1 cellular context compared by ENCODE assay signal in the genomic region with DNA sequence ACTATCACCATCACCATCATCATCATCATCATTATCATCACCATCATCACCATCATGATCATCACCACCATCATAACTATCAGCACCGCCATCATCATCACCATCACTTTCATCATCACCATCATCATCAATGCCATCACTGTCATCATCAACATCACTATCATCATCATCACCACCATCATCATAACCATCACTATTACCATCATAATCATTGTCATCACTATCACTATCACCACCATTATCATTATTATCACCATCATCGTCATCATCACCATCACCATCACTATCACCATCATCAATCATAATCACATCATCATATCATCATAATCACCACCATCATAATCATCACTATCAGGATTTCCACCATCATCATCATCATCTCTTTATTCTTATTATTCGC.
TF ChIP-seq lines count a peak whose summit lies in the region.

No MANE protein-coding gene starts in this region.

TF ChIP-seq in K562, 482 proteins besides CTCF, POLR2A, EP300 and RAD21 (continued from another document and continues in another):
- TF ChIP-seq POU5F1 (IDR thresholded peaks at IDR 0.05; ENCODE audit: borderline replicate concordance, low read depth, low read length, partially characterized antibody), result no peak
- TF ChIP-seq, protein P1, sequence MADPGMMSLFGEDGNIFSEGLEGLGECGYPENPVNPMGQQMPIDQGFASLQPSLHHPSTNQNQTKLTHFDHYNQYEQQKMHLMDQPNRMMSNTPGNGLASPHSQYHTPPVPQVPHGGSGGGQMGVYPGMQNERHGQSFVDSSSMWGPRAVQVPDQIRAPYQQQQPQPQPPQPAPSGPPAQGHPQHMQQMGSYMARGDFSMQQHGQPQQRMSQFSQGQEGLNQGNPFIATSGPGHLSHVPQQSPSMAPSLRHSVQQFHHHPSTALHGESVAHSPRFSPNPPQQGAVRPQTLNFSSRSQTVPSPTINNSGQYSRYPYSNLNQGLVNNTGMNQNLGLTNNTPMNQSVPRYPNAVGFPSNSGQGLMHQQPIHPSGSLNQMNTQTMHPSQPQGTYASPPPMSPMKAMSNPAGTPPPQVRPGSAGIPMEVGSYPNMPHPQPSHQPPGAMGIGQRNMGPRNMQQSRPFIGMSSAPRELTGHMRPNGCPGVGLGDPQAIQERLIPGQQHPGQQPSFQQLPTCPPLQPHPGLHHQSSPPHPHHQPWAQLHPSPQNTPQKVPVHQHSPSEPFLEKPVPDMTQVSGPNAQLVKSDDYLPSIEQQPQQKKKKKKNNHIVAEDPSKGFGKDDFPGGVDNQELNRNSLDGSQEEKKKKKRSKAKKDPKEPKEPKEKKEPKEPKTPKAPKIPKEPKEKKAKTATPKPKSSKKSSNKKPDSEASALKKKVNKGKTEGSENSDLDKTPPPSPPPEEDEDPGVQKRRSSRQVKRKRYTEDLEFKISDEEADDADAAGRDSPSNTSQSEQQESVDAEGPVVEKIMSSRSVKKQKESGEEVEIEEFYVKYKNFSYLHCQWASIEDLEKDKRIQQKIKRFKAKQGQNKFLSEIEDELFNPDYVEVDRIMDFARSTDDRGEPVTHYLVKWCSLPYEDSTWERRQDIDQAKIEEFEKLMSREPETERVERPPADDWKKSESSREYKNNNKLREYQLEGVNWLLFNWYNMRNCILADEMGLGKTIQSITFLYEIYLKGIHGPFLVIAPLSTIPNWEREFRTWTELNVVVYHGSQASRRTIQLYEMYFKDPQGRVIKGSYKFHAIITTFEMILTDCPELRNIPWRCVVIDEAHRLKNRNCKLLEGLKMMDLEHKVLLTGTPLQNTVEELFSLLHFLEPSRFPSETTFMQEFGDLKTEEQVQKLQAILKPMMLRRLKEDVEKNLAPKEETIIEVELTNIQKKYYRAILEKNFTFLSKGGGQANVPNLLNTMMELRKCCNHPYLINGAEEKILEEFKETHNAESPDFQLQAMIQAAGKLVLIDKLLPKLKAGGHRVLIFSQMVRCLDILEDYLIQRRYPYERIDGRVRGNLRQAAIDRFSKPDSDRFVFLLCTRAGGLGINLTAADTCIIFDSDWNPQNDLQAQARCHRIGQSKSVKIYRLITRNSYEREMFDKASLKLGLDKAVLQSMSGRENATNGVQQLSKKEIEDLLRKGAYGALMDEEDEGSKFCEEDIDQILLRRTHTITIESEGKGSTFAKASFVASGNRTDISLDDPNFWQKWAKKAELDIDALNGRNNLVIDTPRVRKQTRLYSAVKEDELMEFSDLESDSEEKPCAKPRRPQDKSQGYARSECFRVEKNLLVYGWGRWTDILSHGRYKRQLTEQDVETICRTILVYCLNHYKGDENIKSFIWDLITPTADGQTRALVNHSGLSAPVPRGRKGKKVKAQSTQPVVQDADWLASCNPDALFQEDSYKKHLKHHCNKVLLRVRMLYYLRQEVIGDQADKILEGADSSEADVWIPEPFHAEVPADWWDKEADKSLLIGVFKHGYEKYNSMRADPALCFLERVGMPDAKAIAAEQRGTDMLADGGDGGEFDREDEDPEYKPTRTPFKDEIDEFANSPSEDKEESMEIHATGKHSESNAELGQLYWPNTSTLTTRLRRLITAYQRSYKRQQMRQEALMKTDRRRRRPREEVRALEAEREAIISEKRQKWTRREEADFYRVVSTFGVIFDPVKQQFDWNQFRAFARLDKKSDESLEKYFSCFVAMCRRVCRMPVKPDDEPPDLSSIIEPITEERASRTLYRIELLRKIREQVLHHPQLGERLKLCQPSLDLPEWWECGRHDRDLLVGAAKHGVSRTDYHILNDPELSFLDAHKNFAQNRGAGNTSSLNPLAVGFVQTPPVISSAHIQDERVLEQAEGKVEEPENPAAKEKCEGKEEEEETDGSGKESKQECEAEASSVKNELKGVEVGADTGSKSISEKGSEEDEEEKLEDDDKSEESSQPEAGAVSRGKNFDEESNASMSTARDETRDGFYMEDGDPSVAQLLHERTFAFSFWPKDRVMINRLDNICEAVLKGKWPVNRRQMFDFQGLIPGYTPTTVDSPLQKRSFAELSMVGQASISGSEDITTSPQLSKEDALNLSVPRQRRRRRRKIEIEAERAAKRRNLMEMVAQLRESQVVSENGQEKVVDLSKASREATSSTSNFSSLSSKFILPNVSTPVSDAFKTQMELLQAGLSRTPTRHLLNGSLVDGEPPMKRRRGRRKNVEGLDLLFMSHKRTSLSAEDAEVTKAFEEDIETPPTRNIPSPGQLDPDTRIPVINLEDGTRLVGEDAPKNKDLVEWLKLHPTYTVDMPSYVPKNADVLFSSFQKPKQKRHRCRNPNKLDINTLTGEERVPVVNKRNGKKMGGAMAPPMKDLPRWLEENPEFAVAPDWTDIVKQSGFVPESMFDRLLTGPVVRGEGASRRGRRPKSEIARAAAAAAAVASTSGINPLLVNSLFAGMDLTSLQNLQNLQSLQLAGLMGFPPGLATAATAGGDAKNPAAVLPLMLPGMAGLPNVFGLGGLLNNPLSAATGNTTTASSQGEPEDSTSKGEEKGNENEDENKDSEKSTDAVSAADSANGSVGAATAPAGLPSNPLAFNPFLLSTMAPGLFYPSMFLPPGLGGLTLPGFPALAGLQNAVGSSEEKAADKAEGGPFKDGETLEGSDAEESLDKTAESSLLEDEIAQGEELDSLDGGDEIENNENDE (IDR thresholded peaks at IDR 0.05; ENCODE audit: low read depth, low read length), result no peak
- TF ChIP-seq RB1 (IDR thresholded peaks at IDR 0.05; ENCODE audit: low read depth), result no peak
- TF ChIP-seq RBM17 (IDR thresholded peaks at IDR 0.05; ENCODE audit: borderline replicate concordance, low read depth, low read length), result no peak
- no peak for TF ChIP-seq PCBP1 (IDR thresholded peaks at IDR 0.05; ENCODE audit: low read depth, low read length, poor library complexity, severe bottlenecking)
- no peak for TF ChIP-seq ILK (tag; IDR thresholded peaks at IDR 0.05; ENCODE audit: borderline replicate concordance, low read depth)
- TF ChIP-seq FOXA1 (IDR thresholded peaks at IDR 0.05; ENCODE audit: borderline replicate concordance), result no peak
- TF ChIP-seq ZNF239 (CRISPR knock-in tag; IDR thresholded peaks at IDR 0.05), result no peak
- no peak for TF ChIP-seq HNRNPLL (IDR thresholded peaks at IDR 0.05; ENCODE audit: low read depth, low read length, poor library complexity, severe bottlenecking)
- no peak for TF ChIP-seq TAF9B (IDR thresholded peaks at IDR 0.05; ENCODE audit: partially characterized antibody)
- peak; percentile 39 for TF ChIP-seq ASH1L (IDR thresholded peaks at IDR 0.05; ENCODE audit: borderline replicate concordance, low read depth, partially characterized antibody)
- TF ChIP-seq POLR2H (tag; IDR thresholded peaks at IDR 0.05; ENCODE audit: low read depth), result no peak
- no peak for TF ChIP-seq XRCC4 (IDR thresholded peaks at IDR 0.05; ENCODE audit: extremely low read depth, insufficient read depth, insufficient read length)
- TF ChIP-seq, protein P2, sequence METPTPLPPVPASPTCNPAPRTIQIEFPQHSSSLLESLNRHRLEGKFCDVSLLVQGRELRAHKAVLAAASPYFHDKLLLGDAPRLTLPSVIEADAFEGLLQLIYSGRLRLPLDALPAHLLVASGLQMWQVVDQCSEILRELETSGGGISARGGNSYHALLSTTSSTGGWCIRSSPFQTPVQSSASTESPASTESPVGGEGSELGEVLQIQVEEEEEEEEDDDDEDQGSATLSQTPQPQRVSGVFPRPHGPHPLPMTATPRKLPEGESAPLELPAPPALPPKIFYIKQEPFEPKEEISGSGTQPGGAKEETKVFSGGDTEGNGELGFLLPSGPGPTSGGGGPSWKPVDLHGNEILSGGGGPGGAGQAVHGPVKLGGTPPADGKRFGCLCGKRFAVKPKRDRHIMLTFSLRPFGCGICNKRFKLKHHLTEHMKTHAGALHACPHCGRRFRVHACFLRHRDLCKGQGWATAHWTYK (CRISPR knock-in tag; IDR thresholded peaks at IDR 0.05), result no peak
- TF ChIP-seq JUND (IDR thresholded peaks at IDR 0.05; ENCODE audit: borderline replicate concordance, low read depth, low read length), result no peak
- TF ChIP-seq JUND (tag; IDR thresholded peaks at IDR 0.05; ENCODE audit: borderline replicate concordance, low read depth, low read length), result no peak
- no peak for TF ChIP-seq LCOR (CRISPR knock-in tag; IDR thresholded peaks at IDR 0.05)
- peak; percentile 72 for TF ChIP-seq MTA1 (IDR thresholded peaks at IDR 0.05; ENCODE audit: borderline replicate concordance)
- TF ChIP-seq MTF1 (CRISPR knock-in tag; IDR thresholded peaks at IDR 0.05; ENCODE audit: borderline replicate concordance), result no peak
- TF ChIP-seq, protein P3, sequence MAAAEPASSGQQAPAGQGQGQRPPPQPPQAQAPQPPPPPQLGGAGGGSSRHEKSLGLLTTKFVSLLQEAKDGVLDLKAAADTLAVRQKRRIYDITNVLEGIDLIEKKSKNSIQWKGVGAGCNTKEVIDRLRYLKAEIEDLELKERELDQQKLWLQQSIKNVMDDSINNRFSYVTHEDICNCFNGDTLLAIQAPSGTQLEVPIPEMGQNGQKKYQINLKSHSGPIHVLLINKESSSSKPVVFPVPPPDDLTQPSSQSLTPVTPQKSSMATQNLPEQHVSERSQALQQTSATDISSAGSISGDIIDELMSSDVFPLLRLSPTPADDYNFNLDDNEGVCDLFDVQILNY (CRISPR knock-in tag; IDR thresholded peaks at IDR 0.05), result no peak
- TF ChIP-seq ZNF76 (CRISPR knock-in tag; IDR thresholded peaks at IDR 0.05; ENCODE audit: borderline replicate concordance), result no peak
- TF ChIP-seq, protein P4, sequence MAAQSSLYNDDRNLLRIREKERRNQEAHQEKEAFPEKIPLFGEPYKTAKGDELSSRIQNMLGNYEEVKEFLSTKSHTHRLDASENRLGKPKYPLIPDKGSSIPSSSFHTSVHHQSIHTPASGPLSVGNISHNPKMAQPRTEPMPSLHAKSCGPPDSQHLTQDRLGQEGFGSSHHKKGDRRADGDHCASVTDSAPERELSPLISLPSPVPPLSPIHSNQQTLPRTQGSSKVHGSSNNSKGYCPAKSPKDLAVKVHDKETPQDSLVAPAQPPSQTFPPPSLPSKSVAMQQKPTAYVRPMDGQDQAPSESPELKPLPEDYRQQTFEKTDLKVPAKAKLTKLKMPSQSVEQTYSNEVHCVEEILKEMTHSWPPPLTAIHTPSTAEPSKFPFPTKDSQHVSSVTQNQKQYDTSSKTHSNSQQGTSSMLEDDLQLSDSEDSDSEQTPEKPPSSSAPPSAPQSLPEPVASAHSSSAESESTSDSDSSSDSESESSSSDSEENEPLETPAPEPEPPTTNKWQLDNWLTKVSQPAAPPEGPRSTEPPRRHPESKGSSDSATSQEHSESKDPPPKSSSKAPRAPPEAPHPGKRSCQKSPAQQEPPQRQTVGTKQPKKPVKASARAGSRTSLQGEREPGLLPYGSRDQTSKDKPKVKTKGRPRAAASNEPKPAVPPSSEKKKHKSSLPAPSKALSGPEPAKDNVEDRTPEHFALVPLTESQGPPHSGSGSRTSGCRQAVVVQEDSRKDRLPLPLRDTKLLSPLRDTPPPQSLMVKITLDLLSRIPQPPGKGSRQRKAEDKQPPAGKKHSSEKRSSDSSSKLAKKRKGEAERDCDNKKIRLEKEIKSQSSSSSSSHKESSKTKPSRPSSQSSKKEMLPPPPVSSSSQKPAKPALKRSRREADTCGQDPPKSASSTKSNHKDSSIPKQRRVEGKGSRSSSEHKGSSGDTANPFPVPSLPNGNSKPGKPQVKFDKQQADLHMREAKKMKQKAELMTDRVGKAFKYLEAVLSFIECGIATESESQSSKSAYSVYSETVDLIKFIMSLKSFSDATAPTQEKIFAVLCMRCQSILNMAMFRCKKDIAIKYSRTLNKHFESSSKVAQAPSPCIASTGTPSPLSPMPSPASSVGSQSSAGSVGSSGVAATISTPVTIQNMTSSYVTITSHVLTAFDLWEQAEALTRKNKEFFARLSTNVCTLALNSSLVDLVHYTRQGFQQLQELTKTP (IDR thresholded peaks at IDR 0.05; ENCODE audit: low read depth in 1 of 2, partially characterized antibody in 2 of 2), result no peak
- no peak for TF ChIP-seq NCOA2 (IDR thresholded peaks at IDR 0.05; ENCODE audit: partially characterized antibody in 2 of 2)
- TF ChIP-seq, protein P5, sequence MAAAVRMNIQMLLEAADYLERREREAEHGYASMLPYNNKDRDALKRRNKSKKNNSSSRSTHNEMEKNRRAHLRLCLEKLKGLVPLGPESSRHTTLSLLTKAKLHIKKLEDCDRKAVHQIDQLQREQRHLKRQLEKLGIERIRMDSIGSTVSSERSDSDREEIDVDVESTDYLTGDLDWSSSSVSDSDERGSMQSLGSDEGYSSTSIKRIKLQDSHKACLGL (CRISPR knock-in tag; IDR thresholded peaks at IDR 0.05; ENCODE audit: borderline replicate concordance, poor library complexity, severe bottlenecking), result no peak
- TF ChIP-seq CREB1 (IDR thresholded peaks at IDR 0.05), result no peak
- TF ChIP-seq CREB1 (CRISPR knock-in tag; IDR thresholded peaks at IDR 0.05), result no peak
- TF ChIP-seq GTF2E2 (tag; IDR thresholded peaks at IDR 0.05), result no peak
- TF ChIP-seq ZNF24 (IDR thresholded peaks at IDR 0.05), result no peak
- no peak for TF ChIP-seq KAT2B (IDR thresholded peaks at IDR 0.05; ENCODE audit: low read depth, low read length)
- TF ChIP-seq ZBED1 (IDR thresholded peaks at IDR 0.05), result no peak
- TF ChIP-seq, protein P6, sequence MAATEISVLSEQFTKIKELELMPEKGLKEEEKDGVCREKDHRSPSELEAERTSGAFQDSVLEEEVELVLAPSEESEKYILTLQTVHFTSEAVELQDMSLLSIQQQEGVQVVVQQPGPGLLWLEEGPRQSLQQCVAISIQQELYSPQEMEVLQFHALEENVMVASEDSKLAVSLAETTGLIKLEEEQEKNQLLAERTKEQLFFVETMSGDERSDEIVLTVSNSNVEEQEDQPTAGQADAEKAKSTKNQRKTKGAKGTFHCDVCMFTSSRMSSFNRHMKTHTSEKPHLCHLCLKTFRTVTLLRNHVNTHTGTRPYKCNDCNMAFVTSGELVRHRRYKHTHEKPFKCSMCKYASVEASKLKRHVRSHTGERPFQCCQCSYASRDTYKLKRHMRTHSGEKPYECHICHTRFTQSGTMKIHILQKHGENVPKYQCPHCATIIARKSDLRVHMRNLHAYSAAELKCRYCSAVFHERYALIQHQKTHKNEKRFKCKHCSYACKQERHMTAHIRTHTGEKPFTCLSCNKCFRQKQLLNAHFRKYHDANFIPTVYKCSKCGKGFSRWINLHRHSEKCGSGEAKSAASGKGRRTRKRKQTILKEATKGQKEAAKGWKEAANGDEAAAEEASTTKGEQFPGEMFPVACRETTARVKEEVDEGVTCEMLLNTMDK (IDR thresholded peaks at IDR 0.05; ENCODE audit: borderline replicate concordance, insufficient read depth, low read depth, low read length, poor library complexity, severe bottlenecking), result no peak
- no peak for TF ChIP-seq NR3C1 (CRISPR knock-in tag; IDR thresholded peaks at IDR 0.05)
- no peak for TF ChIP-seq SNRNP70 (optimal IDR thresholded peaks at IDR 0.05; ENCODE audit: low read depth, low read length)
- no peak for TF ChIP-seq NONO (IDR thresholded peaks at IDR 0.05; ENCODE audit: low read depth in 2 of 2, low read length in 1 of 2)
- no peak for TF ChIP-seq HSF4 (CRISPR knock-in tag; IDR thresholded peaks at IDR 0.05; ENCODE audit: borderline replicate concordance)
- no peak for TF ChIP-seq PHF21A (IDR thresholded peaks at IDR 0.05; ENCODE audit: borderline replicate concordance, low read depth)
- TF ChIP-seq PHTF2 (CRISPR knock-in tag; IDR thresholded peaks at IDR 0.05), result no peak
